ENCODE assay signal across 16 cellular contexts in the genomic region with DNA sequence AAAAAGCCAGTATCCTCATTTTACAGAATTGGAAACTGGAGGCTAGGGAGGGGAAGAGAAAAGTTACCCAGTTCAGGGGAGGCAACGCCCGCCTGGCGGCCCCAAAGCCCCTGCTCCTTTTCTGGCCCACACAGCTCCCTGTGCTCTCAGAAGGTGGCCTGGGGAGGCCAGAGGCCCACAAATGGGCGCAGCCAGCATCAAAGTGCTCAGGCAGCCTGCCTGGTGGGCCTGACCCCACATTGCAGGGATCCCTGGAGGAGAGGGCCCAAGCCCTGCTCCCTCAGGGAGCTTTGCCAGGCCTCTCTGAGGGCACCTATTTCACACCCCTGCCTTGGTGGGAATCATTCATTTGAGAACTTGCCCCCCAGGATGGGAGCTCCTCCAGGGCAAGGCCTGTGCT. TPM values are rescaled to one million over a fixed set of nuclear protein-coding genes. Genes with fewer than 3 reads are reported as not detected.
A peak's percentile ranks its signal among the peaks of the same experiment; 100 is the strongest.
DNase-seq lines count a peak whose midpoint lies in the region; ATAC-seq and TF ChIP-seq lines count a peak whose summit lies in the region.
"Had no signal": no experiment of that assay in that cellular context is flagged by ENCODE, and none has a peak within 500 bp of the region (broad histone marks: within the 10 kb centered on the region; RNA-seq: fewer than 3 reads in every experiment).

No MANE protein-coding gene starts in this region.

- peaks cover 12% of the 10 kb centered on the region for H3K4me1 ChIP-seq in prostate gland (replicated peaks)
- H3K4me1 ChIP-seq in upper lobe of left lung = peaks cover 69 to 79% (median 75%) of the 10 kb centered on the region in 4 donors

- H3K9me3 ChIP-seq in prostate gland (no peaks in the 10 kb centered on the region), upper lobe of left lung (no peaks in the 10 kb centered on the region)
- H3K9me3 ChIP-seq: Caco-2 had no signal

- H3K36me3 ChIP-seq in prostate gland (no peaks in the 10 kb centered on the region), upper lobe of left lung (peaks cover 0 to 29% (median 8%) of the 10 kb centered on the region in 4 donors)

- no peak for TF ChIP-seq EP300 in upper lobe of left lung (IDR thresholded peaks at IDR 0.05)

- TF ChIP-seq POLR2A in prostate gland (IDR thresholded peaks at IDR 0.05) (no peak), upper lobe of left lung (IDR thresholded peaks at IDR 0.05) (no peak)

- ATAC-seq in Right ventricle myocardium superior (ENCODE audit: poor library complexity) (no peak), left cardiac atrium (no peak), upper lobe of left lung (ENCODE audit: low FRiP score in 2 of 2) (no peak), HG02798 (IDR thresholded peaks at IDR 0.05; ENCODE audit: poor library complexity, unreplicated experiment) (no peak)

- intact Hi-C loops in Right ventricle myocardium superior (cut with DNase I) = no loop called here
- intact Hi-C loops in left cardiac atrium (cut with DNase I) = no loop called here
- intact Hi-C loops in dorsolateral prefrontal cortex (cut with DNase I) = no loop called here
- intact Hi-C loops in prostate gland (cut with DNase I) = no loop called here

- H3K27me3 ChIP-seq in dorsolateral prefrontal cortex (no peaks in the 10 kb centered on the region), prostate gland (replicated peaks; ENCODE audit: insufficient read depth) (no peaks in the 10 kb centered on the region), upper lobe of left lung (no peaks in the 10 kb centered on the region)

- H3K27ac ChIP-seq in dorsolateral prefrontal cortex = peak overlapping the region in 44 of 59 donors; percentile 4 to 100 (median 92)
- H3K27ac ChIP-seq in prostate gland = peak overlapping the region; percentile 8 to 57
- peak overlapping the region in 3 of 4 donors; percentile 31 to 88 (median 85) for H3K27ac ChIP-seq in upper lobe of left lung

- WGBS in prostate gland = 95% methylated on average over 4 of the region's 4 CpGs
- WGBS in upper lobe of left lung, 2 donors = 94% methylated on average over 4 of the region's 4 CpGs

- no peak overlapping the region for H3K4me3 ChIP-seq in dorsolateral prefrontal cortex
- no peak overlapping the region for H3K4me3 ChIP-seq in prostate gland
- H3K4me3 ChIP-seq in upper lobe of left lung = no peak overlapping the region

- peak; percentile 39 for DNase-seq in Right ventricle myocardium superior
- DNase-seq in left cardiac atrium = no peak
- DNase-seq in dorsolateral prefrontal cortex = no peak
- no peak for DNase-seq in prostate gland (ENCODE audit: low spot score)
- DNase-seq in upper lobe of left lung = no peak
- no peak for DNase-seq in NCI-H146 treated with DMSO at 0.1 percent for 48 hours (lab: John Stamatoyannopoulos, UW; ENCODE audit: unreplicated experiment)
- DNase-seq in globus pallidus (ENCODE audit: low spot score) = no peak
- DNase-seq: Caco-2; CD4-positive, CD25-positive, alpha-beta regulatory T cell; H9; KG1; MV-4-11; NCI-H187; NCI-H345; NCI-H524 treated with DMSO at 0.1 percent for 48 hours had no signal

- TF ChIP-seq CTCF in dorsolateral prefrontal cortex (IDR thresholded peaks at IDR 0.05 in 54 of 56, conservative IDR thresholded peaks at IDR 0.05 in 2 of 56; ENCODE audit: low read depth in 1 of 56, partially characterized antibody in 56 of 56) = no peak
- no peak for TF ChIP-seq CTCF in prostate gland (IDR thresholded peaks at IDR 0.05)
- no peak for TF ChIP-seq CTCF in upper lobe of left lung (IDR thresholded peaks at IDR 0.05)

RNA-seq across cellular contexts. Expression of a gene that starts 42.5 kb away (rescaled TPM):
- total RNA-seq in Right ventricle myocardium superior (24.6 TPM), left cardiac atrium (10 to 100 TPM; 28.4 to 39.4 TPM), dorsolateral prefrontal cortex (100 to 1,000 TPM; 117 to 225 (median 167) TPM), prostate gland (10 to 100 TPM; 31.9 to 64.7 TPM), upper lobe of left lung (100 to 1,000 TPM; 119 to 235 (median 170) TPM)

Comparison
In these comparisons a context has a peak if more than half of its experiments do, and no peak if none do; other contexts are left out.
1. H3K27ac ChIP-seq: peak in every context shown above with its lines; median percentile 92 in dorsolateral prefrontal cortex; 85 in upper lobe of left lung; 32 in prostate gland.